1 cellular context compared by ENCODE assay signal in genomic region chr2:230737791-230738226, GRCh38.
TF ChIP-seq lines count a peak whose summit lies in the region.

No MANE protein-coding gene starts in this region.

TF ChIP-seq in WTC11, 78 proteins besides CTCF, POLR2A, EP300 and RAD21 (continued from another document):
- no peak for TF ChIP-seq STAT6 (CRISPR knock-in tag; conservative IDR thresholded peaks at IDR 0.05; ENCODE audit: low read depth)
- no peak for TF ChIP-seq ARID4B (CRISPR knock-in tag; IDR thresholded peaks at IDR 0.05; ENCODE audit: borderline replicate concordance)
- TF ChIP-seq HMGA2 (CRISPR knock-in tag; IDR thresholded peaks at IDR 0.05): no peak
- TF ChIP-seq, protein P1, sequence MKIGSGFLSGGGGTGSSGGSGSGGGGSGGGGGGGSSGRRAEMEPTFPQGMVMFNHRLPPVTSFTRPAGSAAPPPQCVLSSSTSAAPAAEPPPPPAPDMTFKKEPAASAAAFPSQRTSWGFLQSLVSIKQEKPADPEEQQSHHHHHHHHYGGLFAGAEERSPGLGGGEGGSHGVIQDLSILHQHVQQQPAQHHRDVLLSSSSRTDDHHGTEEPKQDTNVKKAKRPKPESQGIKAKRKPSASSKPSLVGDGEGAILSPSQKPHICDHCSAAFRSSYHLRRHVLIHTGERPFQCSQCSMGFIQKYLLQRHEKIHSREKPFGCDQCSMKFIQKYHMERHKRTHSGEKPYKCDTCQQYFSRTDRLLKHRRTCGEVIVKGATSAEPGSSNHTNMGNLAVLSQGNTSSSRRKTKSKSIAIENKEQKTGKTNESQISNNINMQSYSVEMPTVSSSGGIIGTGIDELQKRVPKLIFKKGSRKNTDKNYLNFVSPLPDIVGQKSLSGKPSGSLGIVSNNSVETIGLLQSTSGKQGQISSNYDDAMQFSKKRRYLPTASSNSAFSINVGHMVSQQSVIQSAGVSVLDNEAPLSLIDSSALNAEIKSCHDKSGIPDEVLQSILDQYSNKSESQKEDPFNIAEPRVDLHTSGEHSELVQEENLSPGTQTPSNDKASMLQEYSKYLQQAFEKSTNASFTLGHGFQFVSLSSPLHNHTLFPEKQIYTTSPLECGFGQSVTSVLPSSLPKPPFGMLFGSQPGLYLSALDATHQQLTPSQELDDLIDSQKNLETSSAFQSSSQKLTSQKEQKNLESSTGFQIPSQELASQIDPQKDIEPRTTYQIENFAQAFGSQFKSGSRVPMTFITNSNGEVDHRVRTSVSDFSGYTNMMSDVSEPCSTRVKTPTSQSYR (CRISPR knock-in tag; IDR thresholded peaks at IDR 0.05): no peak
- no peak for TF ChIP-seq HMGXB4 (CRISPR knock-in tag; IDR thresholded peaks at IDR 0.05)
- TF ChIP-seq ESRRA (CRISPR knock-in tag; IDR thresholded peaks at IDR 0.05; ENCODE audit: borderline replicate concordance): no peak
- TF ChIP-seq OVOL2 (CRISPR knock-in tag; IDR thresholded peaks at IDR 0.05; ENCODE audit: borderline replicate concordance): no peak
- no peak for TF ChIP-seq GRHL2 (CRISPR knock-in tag; IDR thresholded peaks at IDR 0.05; ENCODE audit: insufficient replicate concordance, severe bottlenecking)
- TF ChIP-seq IRF2 (CRISPR knock-in tag; IDR thresholded peaks at IDR 0.05; ENCODE audit: borderline replicate concordance, low read depth): no peak
